Comparison of ENCODE assay signal across 19 cellular contexts in genomic region chr17:50830994-50831393, GRCh38. TPM values are rescaled to one million over a fixed set of nuclear protein-coding genes. Genes with fewer than 3 reads are reported as not detected.
DNase-seq lines count a peak whose midpoint lies in the region; TF ChIP-seq lines count a peak whose summit lies in the region.
"Had no signal": no experiment of that assay in that cellular context is flagged by ENCODE, and none has a peak within 500 bp of the region (broad histone marks: within the 10 kb centered on the region; RNA-seq: fewer than 3 reads in every experiment).

No MANE protein-coding gene starts in this region.

- H3K4me3 Mint-ChIP-seq in brain (peak overlapping the region in 3 of 5 experiments; percentile 17 to 56 (median 28)), nephron (peak overlapping the region; percentile 33 to 71 (median 36))
- H3K4me3 Mint-ChIP-seq: CD14-positive monocyte; natural killer cell treated with Interleukin-12 subunit alpha and Interleukin-12 subunit beta and Interleukin-15 and Interleukin-18, amount 100 ng/mL, for 72 hours had no signal

- DNase-seq in D341Med (ENCODE audit: low spot score) (peak; percentile 45), NCI-H146 treated with DMSO at 0.1 percent for 48 hours (lab: John Stamatoyannopoulos, UW; ENCODE audit: unreplicated experiment) (peak; percentile 57), NCI-H2081 (lab: John Stamatoyannopoulos, UW) (no peak), mesenteric fat pad (ENCODE audit: low spot score) (no peak), amniotic stem cell (lab: John Stamatoyannopoulos, UW) (no peak)
- DNase-seq in activated CD8-positive, alpha-beta memory T cell treated with anti-CD3 and anti-CD28 coated beads, Interleukin-2, amount 50 U/mL, for 4 hours, result no peak
- DNase-seq: activated CD4-positive, alpha-beta T cell treated with anti-CD3 and anti-CD28 coated beads for 48 hours; activated CD8-positive, alpha-beta memory T cell treated with anti-CD3 and anti-CD28 coated beads, Interleukin-2, amount 50 U/mL, for 48 hours; activated naive CD4-positive, alpha-beta T cell treated with Interleukin-2 at 50 U/mL for 16 hours; DMS79 treated with DMSO at 0.1 percent for 48 hours; NCI-H187 treated with DMSO at 0.1 percent for 48 hours; NCI-H774; stimulated activated naive CD8-positive, alpha-beta T cell treated with anti-CD3 and anti-CD28 coated beads, Interleukin-15, Interleukin-2, amounts not matched to agents 100 U/mL and 50 U/mL, for 24 hours had no signal

- H3K4me1 Mint-ChIP-seq in brain (peaks cover 76% of the 10 kb centered on the region), nephron (peaks cover 71% of the 10 kb centered on the region)

- no peak for TF ChIP-seq CTCF in brain (conservative IDR thresholded peaks at IDR 0.05)
- TF ChIP-seq CTCF in nephron (IDR thresholded peaks at IDR 0.05; ENCODE audit: unreplicated experiment in 3 of 3), result no peak

- peaks cover 0 to 3% (median 0%) of the 10 kb centered on the region in 5 experiments for H3K9me3 Mint-ChIP-seq in brain
- H3K9me3 Mint-ChIP-seq in nephron, result peaks cover 2% of the 10 kb centered on the region
- H3K9me3 Mint-ChIP-seq: CD14-positive monocyte; natural killer cell treated with Interleukin-12 subunit alpha and Interleukin-12 subunit beta and Interleukin-15 and Interleukin-18, amount 100 ng/mL, for 72 hours had no signal

- H3K27me3 Mint-ChIP-seq in brain (peaks cover 9% of the 10 kb centered on the region), nephron (ENCODE audit: low read depth) (peaks cover 13% of the 10 kb centered on the region)

- H3K36me3 Mint-ChIP-seq in brain, result no peaks in the 10 kb centered on the region
- no peaks in the 10 kb centered on the region for H3K36me3 Mint-ChIP-seq in nephron (ENCODE audit: low read depth)
- H3K36me3 Mint-ChIP-seq: CD14-positive monocyte; natural killer cell treated with Interleukin-12 subunit alpha and Interleukin-12 subunit beta and Interleukin-15 and Interleukin-18, amount 100 ng/mL, for 72 hours had no signal

- peak overlapping the region; percentile 72 to 97 (median 88) for H3K27ac Mint-ChIP-seq in brain
- H3K27ac Mint-ChIP-seq in nephron, result peak overlapping the region; percentile 91 to 97 (median 97)
- H3K27ac Mint-ChIP-seq: CD14-positive monocyte; natural killer cell treated with Interleukin-12 subunit alpha and Interleukin-12 subunit beta and Interleukin-15 and Interleukin-18, amount 100 ng/mL, for 72 hours had no signal

RNA-seq across cellular contexts. Expression of gene WFIKKN2, which starts 4.4 kb away (rescaled TPM):
- polyA plus RNA-seq in brain (ENCODE audit: insufficient read depth, low read depth, low replicate concordance), result 0.70 TPM
- 0.16 TPM for total RNA-seq in mesenteric fat pad
- total RNA-seq: epithelial cell of proximal tubule; HT1080; natural killer cell treated with Interleukin-12 subunit alpha and Interleukin-12 subunit beta and Interleukin-15 and Interleukin-18, amount 100 ng/mL, for 72 hours had no signal
- polyA plus RNA-seq: CD14-positive monocyte had no signal

RNA-seq across cellular contexts. Expression of gene TOB1, which starts 35.2 kb away (rescaled TPM):
- 14.6 TPM for polyA plus RNA-seq in brain (ENCODE audit: insufficient read depth, low read depth, low replicate concordance)
- 70.7 TPM for total RNA-seq in mesenteric fat pad

Comparison
In these comparisons a context has a peak if more than half of its experiments do, and no peak if none do; other contexts are left out.
1. DNase-seq: peak in D341Med (single experiment) and NCI-H146 treated with DMSO at 0.1 percent for 48 hours (single experiment); none in activated CD8-positive, alpha-beta memory T cell treated with anti-CD3 and anti-CD28 coated beads, Interleukin-2, amount 50 U/mL, for 4 hours (single experiment), NCI-H2081 (0 of 2), mesenteric fat pad (single experiment) and amniotic stem cell (single experiment).